Comparison of ENCODE assay signal across 9 cellular contexts in the genomic region with DNA sequence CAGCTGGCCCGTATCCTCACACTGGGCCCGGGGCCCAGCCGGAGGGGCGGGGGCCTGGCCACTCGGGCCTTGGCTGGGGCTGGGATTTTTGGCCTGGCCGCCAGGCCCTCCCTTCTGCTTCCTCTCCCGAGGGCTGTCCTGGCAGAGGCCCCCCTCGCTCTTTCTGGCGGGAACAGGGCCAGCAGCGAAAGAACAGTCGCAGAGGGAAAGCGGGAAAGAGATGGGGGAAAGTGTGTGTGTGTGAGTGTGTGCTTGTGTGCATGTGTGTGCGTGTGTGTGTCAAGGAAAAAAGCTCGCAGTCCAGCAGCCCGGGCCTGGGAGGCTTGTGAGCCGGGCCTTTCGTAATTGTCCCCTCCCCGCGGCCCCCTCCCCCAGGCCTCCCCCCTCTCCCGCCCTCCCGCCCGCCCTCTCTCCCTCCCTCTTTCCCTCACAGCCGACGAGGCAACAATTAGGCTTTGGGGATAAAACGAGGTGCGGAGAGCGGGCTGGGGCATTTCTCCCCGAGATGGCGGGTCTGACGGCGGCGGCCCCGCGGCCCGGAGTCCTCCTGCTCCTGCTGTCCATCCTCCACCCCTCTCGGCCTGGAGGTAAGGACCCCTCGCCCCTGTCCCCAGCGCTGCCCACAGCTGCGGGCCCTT. TPM values are rescaled to one million over a fixed set of nuclear protein-coding genes. Genes with fewer than 3 reads are reported as not detected.
A peak's percentile ranks its signal among the peaks of the same experiment; 100 is the strongest.
DNase-seq lines count a peak whose midpoint lies in the region; ATAC-seq, FAIRE-seq and TF ChIP-seq lines count a peak whose summit lies in the region.
"Had no signal": no experiment of that assay in that cellular context is flagged by ENCODE, and none has a peak within 500 bp of the region (broad histone marks: within the 10 kb centered on the region; RNA-seq: fewer than 3 reads in every experiment).

A gene (plus strand): TSS at position 491 of the 638 bp plus-strand sequence. CDS start 15 bp downstream, at position 506.

- no peaks in the 10 kb centered on the region for H3K9me3 Mint-ChIP-seq in astrocyte (ENCODE audit: unreplicated experiment)
- no peaks in the 10 kb centered on the region for H3K9me3 Mint-ChIP-seq in activated CD4-positive, alpha-beta T cell treated with anti-CD3 and anti-CD28 coated beads, Interleukin-2, amount 10 ng/mL, durations not matched to agents 24 days and 14 days

- H3K4me3 Mint-ChIP-seq in astrocyte (ENCODE audit: unreplicated experiment) = no peak within 1 kb of the TSS
- no peak within 1 kb of the TSS for H3K4me3 Mint-ChIP-seq in activated CD4-positive, alpha-beta T cell treated with anti-CD3 and anti-CD28 coated beads, Interleukin-2, amount 10 ng/mL, durations not matched to agents 24 days and 14 days

- H3K4me3 ChIP-seq in astrocyte (ENCODE audit: insufficient read depth, low read depth, low read length) = no peak within 1 kb of the TSS
- H3K4me3 ChIP-seq in smooth muscle cell = no peak within 1 kb of the TSS

- WGBS in smooth muscle cell (ENCODE audit: low lambda C conversion rate) = 63% methylated on average over 21 of the region's 39 CpGs

- H3K4me1 Mint-ChIP-seq in astrocyte (ENCODE audit: low read depth, unreplicated experiment) = peaks cover 20% of the 10 kb centered on the region
- peaks cover 6% of the 10 kb centered on the region for H3K4me1 Mint-ChIP-seq in activated CD4-positive, alpha-beta T cell treated with anti-CD3 and anti-CD28 coated beads, Interleukin-2, amount 10 ng/mL, durations not matched to agents 24 days and 14 days

- in situ Hi-C loops in G401 (cut with HindIII; ENCODE audit: low sequenced_read_pairs) = no loop called here
- in situ Hi-C loops in GM13976 (cut with MboI; ENCODE audit: low sequenced_read_pairs, unreplicated experiment) = no loop called here

- TF ChIP-seq CTCF in astrocyte (IDR thresholded peaks at IDR 0.05; ENCODE audit: insufficient read depth, low read depth, low read length) (no peak), smooth muscle cell (IDR thresholded peaks at IDR 0.05; ENCODE audit: borderline replicate concordance, insufficient read depth, poor library complexity, severe bottlenecking) (no peak), GM13976 (IDR thresholded peaks at IDR 0.05; ENCODE audit: borderline replicate concordance, control extremely low read depth, extremely low read depth, insufficient read depth, missing control alignments) (no peak)

- H3K9ac ChIP-seq in astrocyte (ENCODE audit: low read length) (no peak within 1 kb of the TSS), smooth muscle cell (ENCODE audit: low read depth) (no peak within 1 kb of the TSS)

- H3K27me3 ChIP-seq in astrocyte (ENCODE audit: insufficient read depth, low read length) = peaks cover 3% of the 10 kb centered on the region
- H3K27me3 ChIP-seq in smooth muscle cell (ENCODE audit: low read depth) = no peaks in the 10 kb centered on the region

- H4K20me1 ChIP-seq in astrocyte (ENCODE audit: insufficient read depth, low read length) = no peaks in the 10 kb centered on the region
- no peaks in the 10 kb centered on the region for H4K20me1 ChIP-seq in smooth muscle cell (ENCODE audit: low read depth)

- intact Hi-C loops in activated CD4-positive, alpha-beta T cell treated with anti-CD3 and anti-CD28 coated beads, Interleukin-2, amount 10 ng/mL, durations not matched to agents 24 days and 14 days (cut with micrococcal nuclease) = no loop called here

- H3K27ac ChIP-seq in astrocyte (ENCODE audit: low read depth, low read length) (no peak within 1 kb of the TSS), smooth muscle cell (ENCODE audit: low read depth) (no peak within 1 kb of the TSS)

- peak within 1 kb of the TSS; percentile 61 for H3K4me2 ChIP-seq in astrocyte (ENCODE audit: low read length)
- H3K4me2 ChIP-seq in smooth muscle cell = no peak within 1 kb of the TSS

- H2AFZ ChIP-seq in astrocyte (ENCODE audit: low read depth, low read length) (peak within 1 kb of the TSS; percentile 45), smooth muscle cell (ENCODE audit: low read depth) (no peak within 1 kb of the TSS)

- no peaks in the 10 kb centered on the region for H3K36me3 Mint-ChIP-seq in astrocyte (ENCODE audit: low read depth, unreplicated experiment)
- H3K36me3 Mint-ChIP-seq in activated CD4-positive, alpha-beta T cell treated with anti-CD3 and anti-CD28 coated beads, Interleukin-2, amount 10 ng/mL, durations not matched to agents 24 days and 14 days (ENCODE audit: low read depth) = no peaks in the 10 kb centered on the region

- FAIRE-seq in astrocyte (lab: Jason Lieb, UNC) = no peak
- FAIRE-seq: G401.6 had no signal

- H3K79me2 ChIP-seq in astrocyte (ENCODE audit: insufficient read depth, low read length) (no peaks in the 10 kb centered on the region), smooth muscle cell (ENCODE audit: low read depth) (no peaks in the 10 kb centered on the region)

- no peak for ATAC-seq in HG03439 (IDR thresholded peaks at IDR 0.05; ENCODE audit: unreplicated experiment)

- H3F3A ChIP-seq in smooth muscle cell (ENCODE audit: low read depth) = no peaks in the 10 kb centered on the region

- DNase-seq in G401 (ENCODE audit: low spot score) = peak; percentile 83
- peak; percentile 51 for DNase-seq in astrocyte (ENCODE audit: low read depth)
- DNase-seq in hepatic stellate cell (ENCODE audit: low spot score) = peak; percentile 64
- peak; percentile 56 for DNase-seq in retina
- DNase-seq in smooth muscle cell (lab: John Stamatoyannopoulos, UW; ENCODE audit: unreplicated experiment) = no peak
- DNase-seq in GM13976 (ENCODE audit: low spot score) = no peak
- no peak for DNase-seq in activated CD4-positive, alpha-beta T cell treated with anti-CD3 and anti-CD28 coated beads, Interleukin-2, amount 10 ng/mL, durations not matched to agents 24 days and 14 days

- H3K9me3 ChIP-seq in astrocyte (ENCODE audit: insufficient read depth, low read depth, low read length) (no peaks in the 10 kb centered on the region), smooth muscle cell (replicated peaks; ENCODE audit: low read depth) (no peaks in the 10 kb centered on the region)

- peaks cover 13% of the 10 kb centered on the region for H3K4me1 ChIP-seq in astrocyte (ENCODE audit: insufficient read depth, low read length)
- H3K4me1 ChIP-seq in smooth muscle cell (ENCODE audit: low read depth) = no peaks in the 10 kb centered on the region

- peaks cover 23% of the 10 kb centered on the region for H3K27me3 Mint-ChIP-seq in astrocyte (ENCODE audit: low read depth, unreplicated experiment)
- peaks cover 50% of the 10 kb centered on the region for H3K27me3 Mint-ChIP-seq in activated CD4-positive, alpha-beta T cell treated with anti-CD3 and anti-CD28 coated beads, Interleukin-2, amount 10 ng/mL, durations not matched to agents 24 days and 14 days

- H3K36me3 ChIP-seq in astrocyte (ENCODE audit: insufficient read depth, low read length) = no peaks in the 10 kb centered on the region
- H3K36me3 ChIP-seq in smooth muscle cell (ENCODE audit: low read depth) = no peaks in the 10 kb centered on the region

- H3K27ac Mint-ChIP-seq in astrocyte (ENCODE audit: unreplicated experiment) = no peak within 1 kb of the TSS
- H3K27ac Mint-ChIP-seq in activated CD4-positive, alpha-beta T cell treated with anti-CD3 and anti-CD28 coated beads, Interleukin-2, amount 10 ng/mL, durations not matched to agents 24 days and 14 days = no peak within 1 kb of the TSS

RNA-seq across cellular contexts. Expression of the gene that starts here (rescaled TPM):
- total RNA-seq in G401 (2014; rRNA removed; shearing (Covaris generic)) = 0.20 TPM in 1 of 2 replicates, not detected in the other
- total RNA-seq in astrocyte (0.75 and 0.89 TPM in 2 replicates), smooth muscle cell (0.13 and 1.1 TPM in 2 replicates)
- 0.21 TPM in 1 of 2 replicates, not detected in the other for polyA plus RNA-seq in smooth muscle cell
- total RNA-seq in activated CD4-positive, alpha-beta T cell treated with anti-CD3 and anti-CD28 coated beads, Interleukin-2, amount 10 ng/mL, durations not matched to agents 24 days and 14 days = not detected in 2 replicates

Comparison
In these comparisons a context has a peak if more than half of its experiments do, and no peak if none do; other contexts are left out.
1. Peak in DNase-seq in G401; RNA of the gene not detected or under 1 TPM.
2. Peak in DNase-seq and H3K4me2 ChIP-seq in astrocyte; RNA of the gene not detected or under 1 TPM.
3. DNase-seq: peak in hepatic stellate cell (single experiment) and retina (single experiment); none in smooth muscle cell (single experiment), GM13976 (single experiment) and activated CD4-positive, alpha-beta T cell treated with anti-CD3 and anti-CD28 coated beads, Interleukin-2, amount 10 ng/mL, durations not matched to agents 24 days and 14 days (single experiment).